Comparison of ENCODE assay signal across 16 cellular contexts in the genomic region with DNA sequence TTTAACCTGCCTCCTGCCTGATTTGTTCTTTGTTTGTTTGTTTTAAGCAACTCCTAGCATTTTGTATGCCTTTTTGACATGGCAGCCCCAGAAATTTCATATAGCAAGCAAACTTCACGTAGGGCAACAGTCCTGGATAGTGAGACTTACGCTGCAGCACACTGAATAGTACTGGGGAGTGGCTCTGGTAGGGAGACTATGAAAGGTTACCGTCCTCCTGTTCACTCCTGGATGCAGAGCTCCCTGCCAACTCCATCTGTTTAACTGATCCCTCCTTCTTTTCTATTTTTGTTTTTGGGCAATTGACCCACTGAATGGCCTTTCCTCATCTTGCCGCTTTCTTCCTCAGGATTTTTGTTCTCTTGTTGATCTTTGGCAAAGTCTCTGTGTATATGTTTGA. TPM values are rescaled to one million over a fixed set of nuclear protein-coding genes. Genes with fewer than 3 reads are reported as not detected.
DNase-seq lines count a peak whose midpoint lies in the region; TF ChIP-seq lines count a peak whose summit lies in the region.
"Had no signal": no experiment of that assay in that cellular context is flagged by ENCODE, and none has a peak within 500 bp of the region (broad histone marks: within the 10 kb centered on the region; RNA-seq: fewer than 3 reads in every experiment).

No MANE protein-coding gene starts in this region.

- H3K4me1 ChIP-seq in HAP-1 (peaks cover 8% of the 10 kb centered on the region), esophagus muscularis mucosa (no peaks in the 10 kb centered on the region)
- H3K4me1 ChIP-seq: BLaER1 had no signal

- no peak for TF ChIP-seq CTCF in esophagus muscularis mucosa (IDR thresholded peaks at IDR 0.05)

- H3K9me3 ChIP-seq in HAP-1, result no peaks in the 10 kb centered on the region
- H3K9me3 ChIP-seq in esophagus muscularis mucosa, result no peaks in the 10 kb centered on the region
- H3K9me3 ChIP-seq: BLaER1, Caco-2 had no signal

- TF ChIP-seq EP300 in esophagus muscularis mucosa (IDR thresholded peaks at IDR 0.05), result no peak

- no peak for TF ChIP-seq POLR2A in esophagus muscularis mucosa (IDR thresholded peaks at IDR 0.05; ENCODE audit: low read depth)

- H3K27ac ChIP-seq in esophagus muscularis mucosa (replicated peaks in 1 of 4), result no peak overlapping the region
- H3K27ac ChIP-seq: 22Rv1, BLaER1, C4-2B had no signal

- 0 out of 2 replicates have a peak, but pooled peaks cover 2% of the 10 kb centered on the region for H3K27me3 ChIP-seq in HAP-1 (ENCODE audit: low read depth)
- peaks cover 0 to 34% (median 0%) of the 10 kb centered on the region in 4 donors for H3K27me3 ChIP-seq in esophagus muscularis mucosa
- H3K27me3 ChIP-seq: BLaER1 had no signal

- no peaks in the 10 kb centered on the region for H3K36me3 ChIP-seq in HAP-1 (replicated peaks)
- H3K36me3 ChIP-seq in esophagus muscularis mucosa, result no peaks in the 10 kb centered on the region
- H3K36me3 ChIP-seq: BLaER1 had no signal

- DNase-seq in DMS 273 (lab: John Stamatoyannopoulos, UW; ENCODE audit: unreplicated experiment) (peak; percentile 20), DMS 273 treated with DMSO at 0.1 percent for 48 hours (lab: John Stamatoyannopoulos, UW) (no peak), HAP-1 (ENCODE audit: low spot score in 2 of 2) (peak; percentile 15 to 23), esophagus muscularis mucosa (ENCODE audit: extremely low spot score) (peak; percentile 26), foreskin melanocyte (no peak), cardiac septum (ENCODE audit: low spot score) (no peak), SKM-1 (lab: John Stamatoyannopoulos, UW; ENCODE audit: unreplicated experiment) (no peak)
- DNase-seq: Caco-2; CD4-positive, CD25-positive, alpha-beta regulatory T cell; CD8-positive, alpha-beta T cell; DND-41; H9; HFFc6 had no signal

- H3K4me3 ChIP-seq in HAP-1 (no peak overlapping the region), esophagus muscularis mucosa (no peak overlapping the region)
- H3K4me3 ChIP-seq: BLaER1 had no signal

- in situ Hi-C loops in HAP-1 (cut with MboI; ENCODE audit: low sequenced_read_pairs), result no loop called here

- intact Hi-C loops in esophagus muscularis mucosa (cut with DNase I) (no loop called here), cardiac septum (cut with DNase I) (no loop called here)

- WGBS in esophagus muscularis mucosa, result 61% methylated on average over 4 of the region's 4 CpGs

RNA-seq across cellular contexts. Expression of gene BMP6, which starts 44.5 kb away (rescaled TPM):
- total RNA-seq in esophagus muscularis mucosa (10 to 100 TPM in 1 of 4 donors, 1 to 10 TPM in 3; 5.1 to 10.0 (median 6.9) TPM), cardiac septum (2.9 TPM)
- total RNA-seq: CD8-positive, alpha-beta T cell had no signal

Comparison
In these comparisons a context has a peak if more than half of its experiments do, and no peak if none do; other contexts are left out.
1. DNase-seq: peak in DMS 273 (single experiment), HAP-1 (2 of 2) and esophagus muscularis mucosa (single experiment); none in DMS 273 treated with DMSO at 0.1 percent for 48 hours (single experiment), foreskin melanocyte (single experiment), cardiac septum (single experiment) and SKM-1 (single experiment).